Comparison of ENCODE assay signal across 9 cellular contexts in the genomic region with DNA sequence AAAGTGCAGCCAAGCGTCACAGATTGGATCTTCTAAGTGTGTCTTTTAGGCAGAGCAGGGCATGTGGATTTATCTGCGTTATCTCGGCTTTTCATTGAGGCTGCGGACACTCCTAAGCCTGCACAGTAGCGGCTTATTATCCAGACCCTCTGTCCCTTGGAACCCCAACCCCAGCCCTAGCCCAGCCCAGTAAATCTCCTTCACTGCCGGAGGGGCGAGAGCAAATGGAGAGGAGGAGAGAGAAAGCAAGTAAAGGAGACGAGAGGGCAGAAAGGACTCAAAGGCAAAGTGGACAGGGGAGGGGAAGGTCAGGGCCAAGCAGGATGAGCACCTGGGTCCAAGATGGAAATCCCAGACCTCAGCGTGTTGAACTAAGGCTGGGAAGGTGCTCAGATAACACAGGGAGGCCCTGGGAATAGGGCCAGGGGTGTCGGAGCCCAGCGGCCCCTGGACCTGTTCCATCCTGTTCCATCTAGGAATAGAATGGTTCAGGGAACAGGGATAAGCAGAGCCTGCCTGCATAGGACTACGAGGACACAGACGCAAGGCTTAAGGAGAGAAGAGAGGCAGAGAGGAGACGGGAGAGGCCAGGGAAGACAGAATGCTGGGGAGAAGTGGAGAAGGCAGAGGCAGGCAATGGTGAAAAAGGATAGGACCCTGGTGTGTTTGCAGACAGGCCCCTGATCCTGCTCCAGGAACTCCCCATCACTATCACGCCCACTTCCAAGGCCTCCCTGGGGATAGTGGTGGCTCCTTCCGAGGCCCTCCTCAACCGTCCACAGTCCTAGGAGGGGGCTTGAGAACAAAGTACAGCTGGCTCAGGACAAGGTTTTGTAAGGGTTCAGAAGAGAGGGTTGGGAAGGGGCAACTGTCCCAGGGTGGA.
A peak's percentile ranks its signal among the peaks of the same experiment; 100 is the strongest.
DNase-seq lines count a peak whose midpoint lies in the region; ATAC-seq and TF ChIP-seq lines count a peak whose summit lies in the region.
"Had no signal": no experiment of that assay in that cellular context is flagged by ENCODE, and none has a peak within 500 bp of the region (broad histone marks: within the 10 kb centered on the region; RNA-seq: fewer than 3 reads in every experiment).

No MANE protein-coding gene starts in this region.

- no peaks in the 10 kb centered on the region for H3K9me3 ChIP-seq in mesenchymal stem cell (ENCODE audit: control insufficient read depth, low read length)
- H3K9me3 ChIP-seq in prostate gland, result no peaks in the 10 kb centered on the region
- H3K9me3 ChIP-seq: uterus had no signal

- H3K79me1 ChIP-seq in mesenchymal stem cell (replicated peaks; ENCODE audit: low read length, poor library complexity, severe bottlenecking), result peaks cover 1% of the 10 kb centered on the region

- no peak overlapping the region for H3K23ac ChIP-seq in mesenchymal stem cell (ENCODE audit: low read length in 2 of 2)

- no peak for DNase-seq in activated naive CD4-positive, alpha-beta T cell treated with anti-CD3 and anti-CD28 coated beads, Interleukin-2, amount 10 ng/mL, durations not matched to agents 7 days and 5 days
- DNase-seq in activated B cell treated with CpG ODN at 0.5 μM for 24 hours (no peak), mesenchymal stem cell (no peak), type B pancreatic cell (ENCODE audit: extremely low spot score, unreplicated experiment) (no peak), prostate gland (ENCODE audit: low spot score) (no peak), KG1 (lab: John Stamatoyannopoulos, UW) (no peak)
- no peak for DNase-seq in activated naive CD4-positive, alpha-beta T cell (lab: John Stamatoyannopoulos, UW)

- H3K4me2 ChIP-seq in mesenchymal stem cell (ENCODE audit: low read length, poor library complexity, severe bottlenecking), result peak overlapping the region; percentile 61

- no peaks in the 10 kb centered on the region for H3K9me3 Mint-ChIP-seq in activated naive CD4-positive, alpha-beta T cell treated with anti-CD3 and anti-CD28 coated beads, Interleukin-2, amount 50 U/mL, for 24 hours
- no peaks in the 10 kb centered on the region for H3K9me3 Mint-ChIP-seq in activated naive CD4-positive, alpha-beta T cell treated with anti-CD3 and anti-CD28 coated beads, Interleukin-2, amount 10 ng/mL, durations not matched to agents 7 days and 5 days
- H3K9me3 Mint-ChIP-seq in activated B cell treated with CpG ODN at 0.5 μM for 24 hours, result peaks cover 5% of the 10 kb centered on the region
- no peaks in the 10 kb centered on the region for H3K9me3 Mint-ChIP-seq in type B pancreatic cell

- H3K4me1 Mint-ChIP-seq in activated naive CD4-positive, alpha-beta T cell treated with anti-CD3 and anti-CD28 coated beads, Interleukin-2, amount 50 U/mL, for 24 hours, result peaks cover 16% of the 10 kb centered on the region
- H3K4me1 Mint-ChIP-seq in activated naive CD4-positive, alpha-beta T cell treated with anti-CD3 and anti-CD28 coated beads, Interleukin-2, amount 10 ng/mL, durations not matched to agents 7 days and 5 days, result peaks cover 5% of the 10 kb centered on the region
- H3K4me1 Mint-ChIP-seq in activated B cell treated with CpG ODN at 0.5 μM for 24 hours (peaks cover 42% of the 10 kb centered on the region), type B pancreatic cell (ENCODE audit: unreplicated experiment) (peaks cover 18% of the 10 kb centered on the region)

- ATAC-seq in activated B cell treated with CpG ODN at 0.5 μM for 24 hours (ENCODE audit: low read depth), result no peak

- H4K91ac ChIP-seq in mesenchymal stem cell (ENCODE audit: low read length), result no peak overlapping the region

- TF ChIP-seq POLR2A in prostate gland (IDR thresholded peaks at IDR 0.05), result no peak

- H2AK5ac ChIP-seq in mesenchymal stem cell (ENCODE audit: low read length, severe bottlenecking), result no peak overlapping the region

- peak overlapping the region in 1 of 2 experiments; percentile 21 for H2BK12ac ChIP-seq in mesenchymal stem cell (ENCODE audit: low read length in 2 of 2)

- peak overlapping the region; percentile 70 for H3K9ac ChIP-seq in mesenchymal stem cell (ENCODE audit: low read length)

- CTCF ChIA-PET in activated naive CD4-positive, alpha-beta T cell treated with anti-CD3 and anti-CD28 coated beads, Interleukin-2, amount 10 ng/mL, durations not matched to agents 7 days and 5 days (lab: Charles Lee), result interaction anchor here (0.6 to 6.9 kb wide), 20 partner anchors 9 to 590 kb away, joined by 3 to 141 read pairs (median 4); no protein-coding TSS in a partner anchor
- CTCF ChIA-PET in activated B cell treated with CpG ODN at 0.5 μM for 24 hours (lab: Charles Lee), result interaction anchor here (0.8 to 7.1 kb wide), 29 partner anchors 8 to 862 kb away, joined by 3 to 287 read pairs (median 4); a partner anchor contains a TSS

- H3K4me3 ChIP-seq in mesenchymal stem cell (ENCODE audit: insufficient read depth in 1 of 2, low read depth in 1 of 2, low read length in 2 of 2) (no peak overlapping the region), prostate gland (no peak overlapping the region)

- no peak overlapping the region for H3K18ac ChIP-seq in mesenchymal stem cell (ENCODE audit: low read depth in 1 of 2, low read length in 2 of 2)

- H2AFZ ChIP-seq in mesenchymal stem cell (ENCODE audit: low read depth, low read length), result no peak overlapping the region

- no peak overlapping the region for H2BK15ac ChIP-seq in mesenchymal stem cell (ENCODE audit: low read depth, poor library complexity, severe bottlenecking)

- TF ChIP-seq CTCF in activated B cell treated with CpG ODN at 0.5 μM for 24 hours (IDR thresholded peaks at IDR 0.05) (no peak), type B pancreatic cell (conservative IDR thresholded peaks at IDR 0.05) (no peak), prostate gland (IDR thresholded peaks at IDR 0.05) (no peak)

- peaks cover 9 to 39% of the 10 kb centered on the region in 2 experiments for H3K27me3 ChIP-seq in mesenchymal stem cell (ENCODE audit: control insufficient read depth in 1 of 2, insufficient read depth in 1 of 2, low read length in 2 of 2)
- peaks cover 7% of the 10 kb centered on the region for H3K27me3 ChIP-seq in prostate gland (replicated peaks; ENCODE audit: insufficient read depth)

- peaks cover 50% of the 10 kb centered on the region for H3K27me3 Mint-ChIP-seq in activated naive CD4-positive, alpha-beta T cell treated with anti-CD3 and anti-CD28 coated beads, Interleukin-2, amount 50 U/mL, for 24 hours
- H3K27me3 Mint-ChIP-seq in activated naive CD4-positive, alpha-beta T cell treated with anti-CD3 and anti-CD28 coated beads, Interleukin-2, amount 10 ng/mL, durations not matched to agents 7 days and 5 days, result peaks cover 83% of the 10 kb centered on the region
- H3K27me3 Mint-ChIP-seq in activated B cell treated with CpG ODN at 0.5 μM for 24 hours (peaks cover 38% of the 10 kb centered on the region), type B pancreatic cell (peaks cover 60% of the 10 kb centered on the region)

- no peak overlapping the region for H3K27ac Mint-ChIP-seq in activated naive CD4-positive, alpha-beta T cell treated with anti-CD3 and anti-CD28 coated beads, Interleukin-2, amount 50 U/mL, for 24 hours
- no peak overlapping the region for H3K27ac Mint-ChIP-seq in activated naive CD4-positive, alpha-beta T cell treated with anti-CD3 and anti-CD28 coated beads, Interleukin-2, amount 10 ng/mL, durations not matched to agents 7 days and 5 days
- H3K27ac Mint-ChIP-seq in activated B cell treated with CpG ODN at 0.5 μM for 24 hours (no peak overlapping the region), type B pancreatic cell (peak overlapping the region; percentile 40)

- 81% methylated on average over 17 of the region's 17 CpGs for WGBS in mesenchymal stem cell
- WGBS in prostate gland, result 63% methylated on average over 17 of the region's 17 CpGs

- no peak overlapping the region for H3K4ac ChIP-seq in mesenchymal stem cell (ENCODE audit: low read depth in 1 of 2, low read length in 2 of 2)

- peak overlapping the region; percentile 37 for H3K4me3 Mint-ChIP-seq in activated naive CD4-positive, alpha-beta T cell treated with anti-CD3 and anti-CD28 coated beads, Interleukin-2, amount 50 U/mL, for 24 hours
- no peak overlapping the region for H3K4me3 Mint-ChIP-seq in activated naive CD4-positive, alpha-beta T cell treated with anti-CD3 and anti-CD28 coated beads, Interleukin-2, amount 10 ng/mL, durations not matched to agents 7 days and 5 days
- H3K4me3 Mint-ChIP-seq in activated B cell treated with CpG ODN at 0.5 μM for 24 hours (peak overlapping the region; percentile 73), type B pancreatic cell (no peak overlapping the region)

- no peak overlapping the region for H2BK5ac ChIP-seq in mesenchymal stem cell (ENCODE audit: low read depth, low read length, poor library complexity, severe bottlenecking)

- intact Hi-C loops in activated B cell treated with CpG ODN at 0.5 μM for 24 hours (cut with micrococcal nuclease), result loop anchor here (1.0 to 10.0 kb wide), 10 partner anchors 31 to 841 kb away; a partner anchor contains a TSS
- intact Hi-C loops in prostate gland (cut with DNase I), result loop anchor here (5.0 kb wide), 1 partner anchor 99 kb away; a partner anchor contains a TSS

- no peak overlapping the region for H3K14ac ChIP-seq in mesenchymal stem cell (ENCODE audit: low read length in 2 of 2)

- H3K36me3 Mint-ChIP-seq in activated naive CD4-positive, alpha-beta T cell treated with anti-CD3 and anti-CD28 coated beads, Interleukin-2, amount 50 U/mL, for 24 hours, result no peaks in the 10 kb centered on the region
- H3K36me3 Mint-ChIP-seq in activated naive CD4-positive, alpha-beta T cell treated with anti-CD3 and anti-CD28 coated beads, Interleukin-2, amount 10 ng/mL, durations not matched to agents 7 days and 5 days, result no peaks in the 10 kb centered on the region
- H3K36me3 Mint-ChIP-seq in activated B cell treated with CpG ODN at 0.5 μM for 24 hours (ENCODE audit: low read depth) (no peaks in the 10 kb centered on the region), type B pancreatic cell (peaks cover 12% of the 10 kb centered on the region)

- peak overlapping the region; percentile 56 for H4K8ac ChIP-seq in mesenchymal stem cell (ENCODE audit: low read length)

- H3K36me3 ChIP-seq in mesenchymal stem cell (ENCODE audit: control insufficient read depth in 1 of 2, insufficient read depth in 2 of 2, low read depth in 1 of 2, low read length in 2 of 2) (no peaks in the 10 kb centered on the region), prostate gland (no peaks in the 10 kb centered on the region)
- H3K36me3 ChIP-seq: uterus had no signal

- H3K27ac ChIP-seq in mesenchymal stem cell (ENCODE audit: low read length, poor library complexity, severe bottlenecking) (no peak overlapping the region), prostate gland (no peak overlapping the region)
- H3K27ac ChIP-seq: uterus had no signal

- H3K4me1 ChIP-seq in mesenchymal stem cell (ENCODE audit: control insufficient read depth, insufficient read depth, low read depth, low read length) (peaks cover 29% of the 10 kb centered on the region), prostate gland (replicated peaks) (no peaks in the 10 kb centered on the region)

- POLR2A ChIA-PET in activated B cell treated with CpG ODN at 0.5 μM for 24 hours (lab: Charles Lee), result interaction anchor here (2.0 kb wide), 1 partner anchor 395 kb away, joined by 14 read pairs; no protein-coding TSS in a partner anchor

- H2BK120ac ChIP-seq in mesenchymal stem cell (ENCODE audit: low read depth, low read length), result no peak overlapping the region

Comparison
In these comparisons a context has a peak if more than half of its experiments do, and no peak if none do; other contexts are left out.
1. H3K4me3 Mint-ChIP-seq: peak in activated naive CD4-positive, alpha-beta T cell treated with anti-CD3 and anti-CD28 coated beads, Interleukin-2, amount 50 U/mL, for 24 hours (single experiment) and activated B cell treated with CpG ODN at 0.5 μM for 24 hours (single experiment); none in activated naive CD4-positive, alpha-beta T cell treated with anti-CD3 and anti-CD28 coated beads, Interleukin-2, amount 10 ng/mL, durations not matched to agents 7 days and 5 days (single experiment) and type B pancreatic cell (single experiment).